Comparison of ENCODE assay signal across 11 cellular contexts in the genomic region with DNA sequence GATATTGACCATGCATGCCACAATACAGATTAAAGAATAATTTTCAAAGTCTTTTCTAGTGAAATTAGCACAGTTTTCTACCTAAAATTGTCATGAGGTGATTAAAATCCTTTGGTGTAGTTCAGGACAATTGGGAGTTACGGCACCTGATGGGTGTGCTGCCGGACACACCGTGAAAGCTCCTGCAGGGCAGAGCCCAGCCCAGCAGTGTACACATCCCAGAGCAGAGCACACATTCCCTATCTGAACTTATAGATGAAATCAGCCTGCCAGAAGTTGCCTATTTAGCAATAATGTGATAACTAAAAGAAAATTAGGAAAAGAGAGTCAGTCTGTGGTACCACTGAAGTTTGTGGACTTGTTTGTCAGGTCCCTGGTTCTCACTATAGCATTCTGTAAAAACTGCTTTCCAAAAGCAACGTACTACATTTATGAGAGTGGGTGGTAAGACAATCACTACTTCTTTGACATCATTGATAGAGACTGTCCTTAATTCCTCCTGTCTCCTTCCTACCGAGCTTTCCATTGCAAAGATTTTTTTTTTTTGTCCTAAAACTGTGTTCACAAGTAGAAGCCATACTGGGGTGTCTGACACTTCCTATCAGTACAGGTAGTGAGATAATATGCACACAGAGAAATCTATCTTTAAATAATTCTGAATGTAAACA. TPM values are rescaled to one million over a fixed set of nuclear protein-coding genes. Genes with fewer than 3 reads are reported as not detected.
DNase-seq lines count a peak whose midpoint lies in the region; TF ChIP-seq lines count a peak whose summit lies in the region.
"Had no signal": no experiment of that assay in that cellular context is flagged by ENCODE, and none has a peak within 500 bp of the region (broad histone marks: within the 10 kb centered on the region; RNA-seq: fewer than 3 reads in every experiment).

No MANE protein-coding gene starts in this region.

- peaks cover 12% of the 10 kb centered on the region for H3K4me1 Mint-ChIP-seq in activated naive CD4-positive, alpha-beta T cell treated with anti-CD3 and anti-CD28 coated beads for 36 hours (ENCODE audit: low read depth)

- H3K36me3 ChIP-seq in OCI-LY7 (ENCODE audit: insufficient read depth, low read length), result peaks cover 48% of the 10 kb centered on the region
- no peaks in the 10 kb centered on the region for H3K36me3 ChIP-seq in esophagus (ENCODE audit: control insufficient read depth in 2 of 2, insufficient read depth in 2 of 2, low read length in 1 of 2)
- H3K36me3 ChIP-seq in suprapubic skin, result no peaks in the 10 kb centered on the region
- H3K36me3 ChIP-seq: gastrocnemius medialis, right lobe of liver had no signal

- WGBS in esophagus, 2 donors, result 55 to 64% methylated on average over 5 of the region's 5 CpGs
- WGBS in suprapubic skin, result 78% methylated on average over 5 of the region's 5 CpGs

- POLR2A ChIA-PET in OCI-LY7 (lab: Charles Lee), result interaction anchor here (0.7 to 3.7 kb wide), 15 partner anchors 9 to 114 kb away, joined by 3 to 37 read pairs (median 4); no protein-coding TSS in a partner anchor

- H3K27me3 ChIP-seq in esophagus (ENCODE audit: control insufficient read depth in 1 of 2, insufficient read depth in 2 of 2, low read length in 2 of 2) (no peaks in the 10 kb centered on the region), suprapubic skin (no peaks in the 10 kb centered on the region)
- H3K27me3 ChIP-seq: gastrocnemius medialis, right lobe of liver had no signal

- no peak overlapping the region; the same call in 1 of the 2 replicates for H2AFZ ChIP-seq in OCI-LY7 (ENCODE audit: low read length)

- H3K4me2 ChIP-seq in OCI-LY7 (ENCODE audit: low read length), result peak overlapping the region; percentile 88

- TF ChIP-seq EP300 in suprapubic skin (IDR thresholded peaks at IDR 0.05), result no peak

- H3K79me2 ChIP-seq in OCI-LY7 (ENCODE audit: insufficient read depth, low read depth, low read length), result peaks cover 91% of the 10 kb centered on the region

- H3K27ac ChIP-seq in OCI-LY7 (ENCODE audit: low read depth, low read length, poor library complexity, severe bottlenecking) (peak overlapping the region; percentile 87), esophagus (ENCODE audit: low read depth in 2 of 2, low read length in 1 of 2) (peak overlapping the region in 1 of 2 donors; percentile 27), suprapubic skin (peak overlapping the region; percentile 38)
- H3K27ac ChIP-seq: gastrocnemius medialis had no signal

- peak overlapping the region; percentile 97 for H3K4me3 Mint-ChIP-seq in activated naive CD4-positive, alpha-beta T cell treated with anti-CD3 and anti-CD28 coated beads for 36 hours

- H3K4me1 ChIP-seq in OCI-LY7 (ENCODE audit: insufficient read depth, low read length, poor library complexity, severe bottlenecking), result peaks cover 62% of the 10 kb centered on the region
- no peaks in the 10 kb centered on the region for H3K4me1 ChIP-seq in esophagus (ENCODE audit: control insufficient read depth in 2 of 2, insufficient read depth in 2 of 2, low read length in 1 of 2)
- peaks cover 9% of the 10 kb centered on the region for H3K4me1 ChIP-seq in suprapubic skin
- H3K4me1 ChIP-seq: gastrocnemius medialis, right lobe of liver had no signal

- H3K27ac Mint-ChIP-seq in activated naive CD4-positive, alpha-beta T cell treated with anti-CD3 and anti-CD28 coated beads for 36 hours, result peak overlapping the region; percentile 100

- H3K9me3 Mint-ChIP-seq in activated naive CD4-positive, alpha-beta T cell treated with anti-CD3 and anti-CD28 coated beads for 36 hours, result no peaks in the 10 kb centered on the region

- H3K36me3 Mint-ChIP-seq in activated naive CD4-positive, alpha-beta T cell treated with anti-CD3 and anti-CD28 coated beads for 36 hours (ENCODE audit: low read depth), result peaks cover 91% of the 10 kb centered on the region

- H3K4me3 ChIP-seq in OCI-LY7 (ENCODE audit: low read depth, low read length, poor library complexity, severe bottlenecking) (peak overlapping the region; percentile 78), esophagus (ENCODE audit: low read depth in 1 of 2, low read length in 2 of 2) (peak overlapping the region; percentile 27 to 41), suprapubic skin (peak overlapping the region; percentile 28)
- H3K4me3 ChIP-seq: gastrocnemius medialis had no signal

- H3K9me3 ChIP-seq in OCI-LY7 (ENCODE audit: low read length) (no peaks in the 10 kb centered on the region; the same call in 1 of the 2 replicates), esophagus (ENCODE audit: control insufficient read depth in 2 of 2, insufficient read depth in 1 of 2, low read depth in 1 of 2, low read length in 1 of 2) (no peaks in the 10 kb centered on the region), suprapubic skin (no peaks in the 10 kb centered on the region)
- H3K9me3 ChIP-seq: gastrocnemius medialis, right lobe of liver had no signal

- BruUV-seq in OCI-LY7 (replicated peaks; lab: Mats Ljungman, UMichigan), result no TSS peak

- no peak for DNase-seq in activated naive CD4-positive, alpha-beta T cell treated with anti-CD3 and anti-CD28 coated beads for 36 hours
- no peak for DNase-seq in activated naive CD4-positive, alpha-beta T cell treated with Interleukin-2 at 50 U/mL for 16 hours
- DNase-seq in OCI-LY7 (ENCODE audit: low spot score) (no peak), suprapubic skin (ENCODE audit: low spot score in 2 of 2) (no peak), HT-29 (ENCODE audit: low spot score) (no peak), NCI-H446 treated with DMSO at 0.1 percent for 48 hours (lab: John Stamatoyannopoulos, UW) (no peak), DMS79 treated with DMSO at 0.1 percent for 48 hours (lab: John Stamatoyannopoulos, UW) (no peak)
- DNase-seq: gastrocnemius medialis, NCI-H82, right lobe of liver had no signal

- intact Hi-C loops in activated naive CD4-positive, alpha-beta T cell treated with anti-CD3 and anti-CD28 coated beads for 36 hours (cut with micrococcal nuclease), result loop anchor here (1.0 to 5.0 kb wide), 2 partner anchors 7 to 1108 kb away; partner anchors contain the start of gene NR4A2
- intact Hi-C loops in OCI-LY7 (cut with micrococcal nuclease; ENCODE audit: unreplicated experiment), result loop anchor here (1.0 to 5.0 kb wide), 2 partner anchors 36 to 1017 kb away; partner anchors contain the start of genes CCDC148 and PKP4

- CTCF ChIA-PET in activated naive CD4-positive, alpha-beta T cell treated with anti-CD3 and anti-CD28 coated beads for 36 hours (lab: Charles Lee), result interaction anchor here (0.6 to 2.9 kb wide), 15 partner anchors 8 to 138 kb away, joined by 3 to 16 read pairs (median 4); no protein-coding TSS in a partner anchor
- CTCF ChIA-PET in OCI-LY7 (lab: Charles Lee; ENCODE audit: unreplicated experiment), result interaction anchor here (0.6 to 1.1 kb wide), 2 partner anchors 19 to 113 kb away, joined by 3 to 5 read pairs; no protein-coding TSS in a partner anchor

- no peaks in the 10 kb centered on the region for H3K27me3 Mint-ChIP-seq in activated naive CD4-positive, alpha-beta T cell treated with anti-CD3 and anti-CD28 coated beads for 36 hours (ENCODE audit: low read depth)

- H4K20me1 ChIP-seq in OCI-LY7 (ENCODE audit: insufficient read depth, low read length), result no peaks in the 10 kb centered on the region

- TF ChIP-seq POLR2A in suprapubic skin (IDR thresholded peaks at IDR 0.05), result no peak

- no peaks in the 10 kb centered on the region for H3K9me2 ChIP-seq in OCI-LY7 (ENCODE audit: insufficient read depth, low read length)

- TF ChIP-seq CTCF in OCI-LY7 (conservative IDR thresholded peaks at IDR 0.05; ENCODE audit: low read length) (no peak), suprapubic skin (IDR thresholded peaks at IDR 0.05) (no peak)

RNA-seq across cellular contexts. Expression of gene CYTIP, which starts 3.4 kb away (rescaled TPM):
- total RNA-seq in activated naive CD4-positive, alpha-beta T cell treated with anti-CD3 and anti-CD28 coated beads for 36 hours, result 100 to 1,000 TPM; 599 to 610 TPM
- total RNA-seq in OCI-LY7 (2014; rRNA removed; shearing (Covaris generic)), result 49.2 and 53.0 TPM in 2 replicates
- total RNA-seq in OCI-LY7 (2022), result 60.3 and 64.0 TPM in 2 replicates
- polyA plus RNA-seq in esophagus, result 1 to 10 TPM; 1.4 to 1.6 TPM
- 1 to 10 TPM; 2.1 to 9.6 (median 6.1) TPM for total RNA-seq in suprapubic skin
- total RNA-seq in HT-29 (2014; rRNA removed; shearing (Covaris generic)), result 0.08 TPM in 1 of 2 replicates, not detected in the other

Comparison
In these comparisons a context has a peak if more than half of its experiments do, and no peak if none do; other contexts are left out.
1. H3K4me3 ChIP-seq: peak in every context shown above with its lines; median percentile 78 in OCI-LY7; 34 in esophagus; 28 in suprapubic skin.
2. RNA of gene CYTIP, which starts 3.4 kb away (total RNA-seq): 599 to 610 TPM in activated naive CD4-positive, alpha-beta T cell treated with anti-CD3 and anti-CD28 coated beads for 36 hours; 49.2 to 64.0 TPM in OCI-LY7, 2.1 to 9.6 TPM in suprapubic skin and 0.08 TPM in HT-29; every median in the first group is over 4 times any median in the second.